ENCODE assay signal across 16 cellular contexts in the genomic region with DNA sequence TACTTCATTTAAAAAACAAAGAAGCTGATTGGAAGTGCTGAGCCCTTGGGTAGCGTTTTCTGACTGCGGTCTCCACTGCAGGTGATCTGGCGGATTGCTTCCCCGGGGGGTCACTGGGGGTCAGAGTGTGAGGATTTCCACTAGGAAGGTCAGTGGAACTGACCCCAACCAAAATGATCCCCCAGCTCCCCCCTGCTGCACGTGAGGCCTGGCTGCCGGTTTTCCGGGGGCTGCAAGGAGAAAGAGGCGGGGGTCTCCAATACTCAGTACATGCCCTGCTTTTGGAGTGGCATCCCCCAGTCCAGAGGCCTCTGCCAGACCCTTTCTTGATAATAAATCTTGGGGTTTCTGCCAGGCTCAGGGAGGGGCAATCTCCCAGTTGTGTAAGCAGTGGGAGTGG.
DNase-seq lines count a peak whose midpoint lies in the region; ATAC-seq and TF ChIP-seq lines count a peak whose summit lies in the region.
"Had no signal": no experiment of that assay in that cellular context is flagged by ENCODE, and none has a peak within 500 bp of the region (broad histone marks: within the 10 kb centered on the region; RNA-seq: fewer than 3 reads in every experiment).

No MANE protein-coding gene starts in this region.

- no peak overlapping the region for H3K27ac Mint-ChIP-seq in activated naive CD8-positive, alpha-beta T cell treated with anti-CD3 and anti-CD28 coated beads, Interleukin-2, amount 10 ng/mL, durations not matched to agents 7 days and 5 days
- H3K27ac Mint-ChIP-seq in activated naive CD8-positive, alpha-beta T cell treated with anti-CD3 and anti-CD28 coated beads for 36 hours: no peak overlapping the region
- H3K27ac Mint-ChIP-seq in stimulated activated effector memory CD8-positive, alpha-beta T cell treated with anti-CD3 and anti-CD28 coated beads, Interleukin-12 subunit alpha, Interleukin-12 subunit beta, amount 100 ng/mL, for 72 hours: no peak overlapping the region
- H3K27ac Mint-ChIP-seq: CD14-positive monocyte; CD8-positive, alpha-beta T cell; H9 had no signal

- H3K36me3 ChIP-seq in left lung: no peaks in the 10 kb centered on the region

- ATAC-seq in activated naive CD8-positive, alpha-beta T cell treated with anti-CD3 and anti-CD28 coated beads, Interleukin-2, amount 10 ng/mL, durations not matched to agents 7 days and 5 days (ENCODE audit: low read depth): no peak
- no peak for ATAC-seq in left lung
- ATAC-seq in omental fat pad (ENCODE audit: low FRiP score): no peak
- ATAC-seq in stimulated activated effector memory CD8-positive, alpha-beta T cell treated with anti-CD3 and anti-CD28 coated beads, Interleukin-12 subunit alpha, Interleukin-12 subunit beta, amount 100 ng/mL, for 72 hours: no peak
- ATAC-seq: A549; CD8-positive, alpha-beta T cell had no signal

- no peaks in the 10 kb centered on the region for H3K4me1 ChIP-seq in left lung

- peaks cover 7% of the 10 kb centered on the region for H3K27me3 Mint-ChIP-seq in activated naive CD8-positive, alpha-beta T cell treated with anti-CD3 and anti-CD28 coated beads, Interleukin-2, amount 10 ng/mL, durations not matched to agents 7 days and 5 days
- H3K27me3 Mint-ChIP-seq in activated naive CD8-positive, alpha-beta T cell treated with anti-CD3 and anti-CD28 coated beads for 36 hours: no peaks in the 10 kb centered on the region

- peaks cover 0 to 2% of the 10 kb centered on the region in 2 donors for H3K9me3 ChIP-seq in left lung

- H3K27me3 ChIP-seq in left lung: peaks cover 0 to 20% of the 10 kb centered on the region in 2 donors

- peaks cover 2% of the 10 kb centered on the region for H3K9me3 Mint-ChIP-seq in activated naive CD8-positive, alpha-beta T cell treated with anti-CD3 and anti-CD28 coated beads, Interleukin-2, amount 10 ng/mL, durations not matched to agents 7 days and 5 days
- peaks cover under 1% of the 10 kb centered on the region for H3K9me3 Mint-ChIP-seq in activated naive CD8-positive, alpha-beta T cell treated with anti-CD3 and anti-CD28 coated beads for 36 hours
- no peaks in the 10 kb centered on the region for H3K9me3 Mint-ChIP-seq in stimulated activated effector memory CD8-positive, alpha-beta T cell treated with anti-CD3 and anti-CD28 coated beads, Interleukin-12 subunit alpha, Interleukin-12 subunit beta, amount 100 ng/mL, for 72 hours

- H3K36me3 Mint-ChIP-seq in activated naive CD8-positive, alpha-beta T cell treated with anti-CD3 and anti-CD28 coated beads, Interleukin-2, amount 10 ng/mL, durations not matched to agents 7 days and 5 days: no peaks in the 10 kb centered on the region
- H3K36me3 Mint-ChIP-seq in activated naive CD8-positive, alpha-beta T cell treated with anti-CD3 and anti-CD28 coated beads for 36 hours: no peaks in the 10 kb centered on the region
- H3K36me3 Mint-ChIP-seq in stimulated activated effector memory CD8-positive, alpha-beta T cell treated with anti-CD3 and anti-CD28 coated beads, Interleukin-12 subunit alpha, Interleukin-12 subunit beta, amount 100 ng/mL, for 72 hours: no peaks in the 10 kb centered on the region
- H3K36me3 Mint-ChIP-seq: CD14-positive monocyte; CD8-positive, alpha-beta T cell had no signal

- no peak overlapping the region for H3K27ac ChIP-seq in left lung
- H3K27ac ChIP-seq: A549 had no signal

- no peak for TF ChIP-seq POLR2A in erythroblast (IDR thresholded peaks at IDR 0.05; ENCODE audit: low read length)

- no peak overlapping the region for H3K4me3 Mint-ChIP-seq in activated naive CD8-positive, alpha-beta T cell treated with anti-CD3 and anti-CD28 coated beads, Interleukin-2, amount 10 ng/mL, durations not matched to agents 7 days and 5 days
- H3K4me3 Mint-ChIP-seq in activated naive CD8-positive, alpha-beta T cell treated with anti-CD3 and anti-CD28 coated beads for 36 hours: no peak overlapping the region
- H3K4me3 Mint-ChIP-seq in stimulated activated effector memory CD8-positive, alpha-beta T cell treated with anti-CD3 and anti-CD28 coated beads, Interleukin-12 subunit alpha, Interleukin-12 subunit beta, amount 100 ng/mL, for 72 hours: no peak overlapping the region
- H3K4me3 Mint-ChIP-seq: CD14-positive monocyte; CD8-positive, alpha-beta T cell; H9 had no signal

- intact Hi-C loops in left lung (cut with DNase I): no loop called here

- H3K4me1 Mint-ChIP-seq in activated naive CD8-positive, alpha-beta T cell treated with anti-CD3 and anti-CD28 coated beads, Interleukin-2, amount 10 ng/mL, durations not matched to agents 7 days and 5 days: peaks cover 1% of the 10 kb centered on the region
- H3K4me1 Mint-ChIP-seq in activated naive CD8-positive, alpha-beta T cell treated with anti-CD3 and anti-CD28 coated beads for 36 hours: no peaks in the 10 kb centered on the region
- H3K4me1 Mint-ChIP-seq in stimulated activated effector memory CD8-positive, alpha-beta T cell treated with anti-CD3 and anti-CD28 coated beads, Interleukin-12 subunit alpha, Interleukin-12 subunit beta, amount 100 ng/mL, for 72 hours: peaks cover 7% of the 10 kb centered on the region

- POLR2A ChIA-PET in activated naive CD8-positive, alpha-beta T cell treated with anti-CD3 and anti-CD28 coated beads, Interleukin-2, amount 10 ng/mL, durations not matched to agents 7 days and 5 days (lab: Charles Lee): no interaction called here

- H3K4me3 ChIP-seq in left lung: no peak overlapping the region
- H3K4me3 ChIP-seq: A549 had no signal

- TF ChIP-seq CTCF in left lung (IDR thresholded peaks at IDR 0.05): no peak
- TF ChIP-seq CTCF in omental fat pad (IDR thresholded peaks at IDR 0.05): no peak

- DNase-seq in activated naive CD8-positive, alpha-beta T cell treated with anti-CD3 and anti-CD28 coated beads, Interleukin-2, amount 10 ng/mL, durations not matched to agents 7 days and 5 days: peak; percentile 4
- DNase-seq in activated naive CD8-positive, alpha-beta T cell treated with anti-CD3 and anti-CD28 coated beads for 36 hours: no peak
- DNase-seq in left lung (peak; percentile 9 to 38), omental fat pad (ENCODE audit: low spot score) (peak; percentile 20), ureter (ENCODE audit: low spot score) (peak; percentile 22), erythroblast (lab: John Stamatoyannopoulos, UW) (no peak)
- no peak for DNase-seq in stimulated activated effector memory CD8-positive, alpha-beta T cell treated with anti-CD3 and anti-CD28 coated beads, Interleukin-12 subunit alpha, Interleukin-12 subunit beta, amount 100 ng/mL, for 72 hours (ENCODE audit: low spot score in 2 of 2)
- DNase-seq: CD8-positive, alpha-beta T cell; COR-L47; DMS153; DMS79 treated with DMSO at 0.1 percent for 48 hours; EL; GOT3; H9 had no signal

Comparison
In these comparisons a context has a peak if more than half of its experiments do, and no peak if none do; other contexts are left out.
1. DNase-seq: peak in activated naive CD8-positive, alpha-beta T cell treated with anti-CD3 and anti-CD28 coated beads, Interleukin-2, amount 10 ng/mL, durations not matched to agents 7 days and 5 days (single experiment), left lung (2 of 2), omental fat pad (single experiment) and ureter (single experiment); none in activated naive CD8-positive, alpha-beta T cell treated with anti-CD3 and anti-CD28 coated beads for 36 hours (single experiment), stimulated activated effector memory CD8-positive, alpha-beta T cell treated with anti-CD3 and anti-CD28 coated beads, Interleukin-12 subunit alpha, Interleukin-12 subunit beta, amount 100 ng/mL, for 72 hours (0 of 2) and erythroblast (0 of 2).